ENCODE assay signal across 2 cellular contexts in genomic region chr1:156883919-156884318, GRCh38.
TF ChIP-seq lines count a peak whose summit lies in the region.

No MANE protein-coding gene starts in this region.

TF ChIP-seq in HEK293, 187 proteins besides CTCF, POLR2A, EP300 and RAD21:
- TF ChIP-seq ZIC2 (tag by site-specific recombination; IDR thresholded peaks at IDR 0.05): peak; percentile 60
- TF ChIP-seq, protein P1, sequence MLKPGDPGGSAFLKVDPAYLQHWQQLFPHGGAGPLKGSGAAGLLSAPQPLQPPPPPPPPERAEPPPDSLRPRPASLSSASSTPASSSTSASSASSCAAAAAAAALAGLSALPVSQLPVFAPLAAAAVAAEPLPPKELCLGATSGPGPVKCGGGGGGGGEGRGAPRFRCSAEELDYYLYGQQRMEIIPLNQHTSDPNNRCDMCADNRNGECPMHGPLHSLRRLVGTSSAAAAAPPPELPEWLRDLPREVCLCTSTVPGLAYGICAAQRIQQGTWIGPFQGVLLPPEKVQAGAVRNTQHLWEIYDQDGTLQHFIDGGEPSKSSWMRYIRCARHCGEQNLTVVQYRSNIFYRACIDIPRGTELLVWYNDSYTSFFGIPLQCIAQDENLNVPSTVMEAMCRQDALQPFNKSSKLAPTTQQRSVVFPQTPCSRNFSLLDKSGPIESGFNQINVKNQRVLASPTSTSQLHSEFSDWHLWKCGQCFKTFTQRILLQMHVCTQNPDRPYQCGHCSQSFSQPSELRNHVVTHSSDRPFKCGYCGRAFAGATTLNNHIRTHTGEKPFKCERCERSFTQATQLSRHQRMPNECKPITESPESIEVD (tag by site-specific recombination; IDR thresholded peaks at IDR 0.05): no peak

TF ChIP-seq in K562, 482 proteins besides CTCF, POLR2A, EP300 and RAD21:
- TF ChIP-seq GABPB1 (CRISPR knock-in tag; IDR thresholded peaks at IDR 0.05) (no peak), ZBTB7A (IDR thresholded peaks at IDR 0.05; ENCODE audit: borderline replicate concordance, control insufficient read depth, low read depth, low read length) (0 out of 2 replicates have a peak, but pooled peaks have one; percentile 29), SMAD1 (IDR thresholded peaks at IDR 0.05; ENCODE audit: low read depth, low read length, partially characterized antibody) (no peak)
- TF ChIP-seq, protein P2, sequence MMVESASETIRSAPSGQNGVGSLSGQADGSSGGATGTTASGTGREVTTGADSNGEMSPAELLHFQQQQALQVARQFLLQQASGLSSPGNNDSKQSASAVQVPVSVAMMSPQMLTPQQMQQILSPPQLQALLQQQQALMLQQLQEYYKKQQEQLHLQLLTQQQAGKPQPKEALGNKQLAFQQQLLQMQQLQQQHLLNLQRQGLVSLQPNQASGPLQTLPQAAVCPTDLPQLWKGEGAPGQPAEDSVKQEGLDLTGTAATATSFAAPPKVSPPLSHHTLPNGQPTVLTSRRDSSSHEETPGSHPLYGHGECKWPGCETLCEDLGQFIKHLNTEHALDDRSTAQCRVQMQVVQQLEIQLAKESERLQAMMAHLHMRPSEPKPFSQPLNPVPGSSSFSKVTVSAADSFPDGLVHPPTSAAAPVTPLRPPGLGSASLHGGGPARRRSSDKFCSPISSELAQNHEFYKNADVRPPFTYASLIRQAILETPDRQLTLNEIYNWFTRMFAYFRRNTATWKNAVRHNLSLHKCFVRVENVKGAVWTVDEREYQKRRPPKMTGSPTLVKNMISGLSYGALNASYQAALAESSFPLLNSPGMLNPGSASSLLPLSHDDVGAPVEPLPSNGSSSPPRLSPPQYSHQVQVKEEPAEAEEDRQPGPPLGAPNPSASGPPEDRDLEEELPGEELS (CRISPR knock-in tag; IDR thresholded peaks at IDR 0.05; ENCODE audit: borderline replicate concordance): no peak
